21 cellular contexts compared by ENCODE assay signal in genomic region chr1:55559802-55560201, GRCh38.
"Had no signal": no experiment of that assay in that cellular context is flagged by ENCODE, and none has a peak within 500 bp of the region (broad histone marks: within the 10 kb centered on the region; RNA-seq: fewer than 3 reads in every experiment).

No MANE protein-coding gene starts in this region.

- H2AFZ ChIP-seq: neural progenitor cell had no signal

- H3K27ac ChIP-seq: esophagus squamous epithelium, heart left ventricle, left ventricle myocardium inferior, neural progenitor cell, ovary, psoas muscle, testis, upper lobe of left lung, WERI-Rb-1 had no signal

- H3K36me3 Mint-ChIP-seq: naive B cell, neural progenitor cell had no signal

- H3K4me2 ChIP-seq: neural progenitor cell had no signal

- H3K36me3 ChIP-seq: breast epithelium, esophagus squamous epithelium, heart left ventricle, left ventricle myocardium inferior, neural progenitor cell, ovary, upper lobe of left lung, WERI-Rb-1 had no signal

- H3K9ac ChIP-seq: neural progenitor cell had no signal

- H3K4me3 ChIP-seq: breast epithelium, esophagus squamous epithelium, heart left ventricle, left ventricle myocardium inferior, neural progenitor cell, ovary, psoas muscle, skin epidermis, testis, upper lobe of left lung had no signal

- ATAC-seq: activated T-cell treated with anti-CD3 and anti-CD28 coated beads, Interleukin-2, amount 50 U/mL, for 72 hours had no signal

- H3K27me3 Mint-ChIP-seq: naive B cell; stimulated activated naive CD8-positive, alpha-beta T cell treated with anti-CD3 and anti-CD28 coated beads, Interleukin-15, Interleukin-2, amounts not matched to agents 100 ng/mL and 50 ng/mL, for 24 hours had no signal

- H3K4me3 Mint-ChIP-seq: activated T-cell treated with anti-CD3 and anti-CD28 coated beads, Interleukin-2, amount 50 U/mL, for 72 hours; naive B cell; neural progenitor cell; stimulated activated naive CD8-positive, alpha-beta T cell treated with anti-CD3 and anti-CD28 coated beads, Interleukin-15, Interleukin-2, amounts not matched to agents 100 ng/mL and 50 ng/mL, for 24 hours had no signal

- H3K9me3 ChIP-seq: breast epithelium, esophagus squamous epithelium, heart left ventricle, left ventricle myocardium inferior, ovary, psoas muscle, testis, upper lobe of left lung had no signal

- H3K4me1 Mint-ChIP-seq: naive B cell, neural progenitor cell had no signal

- H3K9me3 Mint-ChIP-seq: activated T-cell treated with anti-CD3 and anti-CD28 coated beads, Interleukin-2, amount 50 U/mL, for 72 hours; neural progenitor cell; stimulated activated naive CD8-positive, alpha-beta T cell treated with anti-CD3 and anti-CD28 coated beads, Interleukin-15, Interleukin-2, amounts not matched to agents 100 ng/mL and 50 ng/mL, for 24 hours had no signal

- H3K27me3 ChIP-seq: breast epithelium, esophagus squamous epithelium, heart left ventricle, neural progenitor cell, ovary, testis, upper lobe of left lung had no signal

- H3K4me1 ChIP-seq: breast epithelium, neural progenitor cell, testis, upper lobe of left lung had no signal

- H3K27ac Mint-ChIP-seq: activated T-cell treated with anti-CD3 and anti-CD28 coated beads, Interleukin-2, amount 50 U/mL, for 72 hours; neural progenitor cell; stimulated activated naive CD8-positive, alpha-beta T cell treated with anti-CD3 and anti-CD28 coated beads, Interleukin-15, Interleukin-2, amounts not matched to agents 100 ng/mL and 50 ng/mL, for 24 hours had no signal

- DNase-seq: activated CD4-positive, alpha-beta T cell treated with anti-CD3 and anti-CD28 coated beads, Interleukin-2, amount 50 U/mL, for 4 hours; activated effector memory CD4-positive, alpha-beta T cell treated with anti-CD3 and anti-CD28 coated beads, Interleukin-2, amount 50 U/mL, for 16 hours; activated naive CD4-positive, alpha-beta T cell treated with anti-CD3 and anti-CD28 coated beads, Interleukin-2, amount 50 U/mL, for 16 hours; activated T-cell treated with anti-CD3 and anti-CD28 coated beads, Interleukin-2, amount 50 U/mL, for 72 hours; cerebellar nuclear complex; cortex of kidney; effector CD4-positive, alpha-beta T cell; esophagus squamous epithelium; heart left ventricle; left ventricle myocardium inferior; naive B cell; ovary; psoas muscle; right cardiac atrium; testis; upper lobe of left lung; WERI-Rb-1 had no signal
